20 cellular contexts compared by ENCODE assay signal in genomic region chr21:42169758-42170157, GRCh38. TPM values are rescaled to one million over a fixed set of nuclear protein-coding genes. Genes with fewer than 3 reads are reported as not detected.
DNase-seq lines count a peak whose midpoint lies in the region; ATAC-seq and TF ChIP-seq lines count a peak whose summit lies in the region.
"Had no signal": no experiment of that assay in that cellular context is flagged by ENCODE, and none has a peak within 500 bp of the region (broad histone marks: within the 10 kb centered on the region; RNA-seq: fewer than 3 reads in every experiment).

No MANE protein-coding gene starts in this region.

- H3K9me3 ChIP-seq in left ventricle myocardium inferior (replicated peaks) = no peaks in the 10 kb centered on the region
- no peaks in the 10 kb centered on the region for H3K9me3 ChIP-seq in mucosa of rectum (ENCODE audit: control insufficient read depth in 2 of 2, low read length in 2 of 2)
- no peaks in the 10 kb centered on the region for H3K9me3 ChIP-seq in adrenal gland (replicated peaks in 1 of 3)
- H3K9me3 ChIP-seq: BE2C had no signal

- H3K27ac Mint-ChIP-seq in type B pancreatic cell = peak overlapping the region; percentile 34
- H3K27ac Mint-ChIP-seq: CD4-positive, alpha-beta T cell had no signal

- no peak for TF ChIP-seq CTCF in left ventricle myocardium inferior (IDR thresholded peaks at IDR 0.05; ENCODE audit: borderline replicate concordance)
- TF ChIP-seq CTCF in epithelial cell of esophagus (IDR thresholded peaks at IDR 0.05; ENCODE audit: insufficient read depth, low read depth, low read length, missing control alignments) = no peak
- no peak for TF ChIP-seq CTCF in type B pancreatic cell (conservative IDR thresholded peaks at IDR 0.05)
- no peak for TF ChIP-seq CTCF in adrenal gland (IDR thresholded peaks at IDR 0.05)

- peaks cover 17% of the 10 kb centered on the region for H3K4me1 ChIP-seq in left ventricle myocardium inferior
- H3K4me1 ChIP-seq in mucosa of rectum (ENCODE audit: control insufficient read depth in 2 of 2, insufficient read depth in 2 of 2, low read length in 2 of 2) = peaks cover 6 to 24% of the 10 kb centered on the region in 2 donors
- H3K4me1 ChIP-seq in adrenal gland (replicated peaks in 1 of 2) = no peaks in the 10 kb centered on the region
- H3K4me1 ChIP-seq: BE2C had no signal

- DNase-seq in left ventricle myocardium inferior (no peak), Right ventricle myocardium inferior (ENCODE audit: missing footprints) (no peak), epithelial cell of esophagus (ENCODE audit: low read depth) (peak; percentile 52), type B pancreatic cell (ENCODE audit: extremely low spot score, unreplicated experiment) (no peak), nucleus accumbens (lab: John Stamatoyannopoulos, UW) (no peak), adrenal gland (no peak)
- DNase-seq: 8988T; BE2C; Calu3; CD4-positive, alpha-beta T cell; DMS53; IMR-90; Kasumi-1; NCI-H187; NCI-H345; NCI-H526 treated with DMSO at 0.1 percent for 48 hours; NK-92 treated with Interleukin-12 subunit alpha and Interleukin-12 subunit beta, amount 100 ng/mL, for 24 hours; PC-9 had no signal

- intact Hi-C loops in left ventricle myocardium inferior (cut with micrococcal nuclease) = no loop called here
- intact Hi-C loops in Right ventricle myocardium inferior (cut with DNase I) = loop anchor here (5.0 kb wide), 2 partner anchors 68 to 138 kb away; no protein-coding TSS in a partner anchor
- intact Hi-C loops in adrenal gland (cut with DNase I) = loop anchor here in 1 of 2 donors (10.0 kb wide), 1 partner anchor 85 kb away; no protein-coding TSS in a partner anchor

- H3K27me3 ChIP-seq in left ventricle myocardium inferior (ENCODE audit: low read depth) (no peaks in the 10 kb centered on the region), mucosa of rectum (ENCODE audit: control insufficient read depth in 2 of 2, insufficient read depth in 2 of 2, low read length in 2 of 2) (no peaks in the 10 kb centered on the region), adrenal gland (no peaks in the 10 kb centered on the region)
- H3K27me3 ChIP-seq: BE2C had no signal

- H3K4me3 Mint-ChIP-seq in type B pancreatic cell = no peak overlapping the region
- H3K4me3 Mint-ChIP-seq: CD4-positive, alpha-beta T cell had no signal

- H3K9ac ChIP-seq in mucosa of rectum (ENCODE audit: low read depth in 1 of 2, low read length in 2 of 2) = peak overlapping the region in 1 of 2 donors; percentile 2

- no peaks in the 10 kb centered on the region for H3K27me3 Mint-ChIP-seq in type B pancreatic cell
- H3K27me3 Mint-ChIP-seq: CD4-positive, alpha-beta T cell had no signal

- peaks cover 3% of the 10 kb centered on the region for H3K4me1 Mint-ChIP-seq in type B pancreatic cell (ENCODE audit: unreplicated experiment)

- no peaks in the 10 kb centered on the region for H3K36me3 ChIP-seq in left ventricle myocardium inferior
- no peaks in the 10 kb centered on the region for H3K36me3 ChIP-seq in mucosa of rectum (ENCODE audit: control insufficient read depth in 2 of 2, insufficient read depth in 2 of 2, low read length in 2 of 2)
- H3K36me3 ChIP-seq in adrenal gland (replicated peaks in 1 of 2) = no peaks in the 10 kb centered on the region
- H3K36me3 ChIP-seq: BE2C had no signal

- H3K9me3 Mint-ChIP-seq in type B pancreatic cell = no peaks in the 10 kb centered on the region
- H3K9me3 Mint-ChIP-seq: CD4-positive, alpha-beta T cell had no signal

- no peaks in the 10 kb centered on the region for H3K36me3 Mint-ChIP-seq in type B pancreatic cell

- TF ChIP-seq POLR2A in adrenal gland (IDR thresholded peaks at IDR 0.05) = no peak

- ATAC-seq in Right ventricle myocardium inferior (no peak), GM19351 (IDR thresholded peaks at IDR 0.05; ENCODE audit: unreplicated experiment) (no peak)

- peak overlapping the region; percentile 79 for H3K27ac ChIP-seq in left ventricle myocardium inferior (replicated peaks)
- peak overlapping the region; percentile 85 to 91 for H3K27ac ChIP-seq in mucosa of rectum (ENCODE audit: low read depth in 2 of 2, low read length in 2 of 2)
- H3K27ac ChIP-seq in adrenal gland = no peak overlapping the region
- H3K27ac ChIP-seq: PC-9 had no signal

- no peak overlapping the region for H3K4me3 ChIP-seq in left ventricle myocardium inferior
- no peak overlapping the region for H3K4me3 ChIP-seq in epithelial cell of esophagus (ENCODE audit: low read length)
- H3K4me3 ChIP-seq in mucosa of rectum (ENCODE audit: low read length in 2 of 2) = no peak overlapping the region
- H3K4me3 ChIP-seq in adrenal gland = no peak overlapping the region
- H3K4me3 ChIP-seq: PC-9 had no signal

RNA-seq across cellular contexts. Expression of gene ABCG1, which starts 49.2 kb away (rescaled TPM):
- total RNA-seq in left ventricle myocardium inferior (8.7 TPM), Right ventricle myocardium inferior (9.0 TPM), type B pancreatic cell (ENCODE audit: low replicate concordance) (6.2 and 8.4 TPM in 2 replicates), adrenal gland (100 to 1,000 TPM in 2 of 8 donors, 10 to 100 TPM in 6; 47.8 to 136 (median 90.9) TPM)
- polyA plus RNA-seq in adrenal gland = 10 to 100 TPM; 32.5 to 52.7 (median 38.7) TPM

Comparison
In these comparisons a context has a peak if more than half of its experiments do, and no peak if none do; other contexts are left out.
1. H3K27ac ChIP-seq: peak in left ventricle myocardium inferior (single experiment) and mucosa of rectum (2 of 2); none in adrenal gland (0 of 5).